Comparison of ENCODE assay signal across 8 cellular contexts in genomic region chr15:31366169-31366734, GRCh38. TPM values are rescaled to one million over a fixed set of nuclear protein-coding genes. Genes with fewer than 3 reads are reported as not detected.
DNase-seq lines count a peak whose midpoint lies in the region; ATAC-seq and TF ChIP-seq lines count a peak whose summit lies in the region.

No MANE protein-coding gene starts in this region.

- CTCF ChIA-PET in A673 (lab: Charles Lee): interaction anchor here (0.9 kb wide), 2 partner anchors 122 to 124 kb away, joined by 3 read pairs; no protein-coding TSS in a partner anchor

- intact Hi-C loops in A673 (cut with micrococcal nuclease; ENCODE audit: unreplicated experiment): loop anchor here (5.0 kb wide), 1 partner anchor 121 kb away; no protein-coding TSS in a partner anchor
- intact Hi-C loops in colonic mucosa (cut with DNase I): loop anchor here (10.0 kb wide), 1 partner anchor 151 kb away; no protein-coding TSS in a partner anchor

- H3K4me1 ChIP-seq in A673 (ENCODE audit: insufficient read depth, low read length, poor library complexity, severe bottlenecking): peaks cover 30% of the 10 kb centered on the region
- H3K4me1 ChIP-seq in Karpas-422 (ENCODE audit: low read length): peaks cover 55% of the 10 kb centered on the region
- H3K4me1 ChIP-seq in colonic mucosa: peaks cover 37% of the 10 kb centered on the region
- peaks cover 55 to 57% of the 10 kb centered on the region in 2 donors for H3K4me1 ChIP-seq in mucosa of rectum (ENCODE audit: control insufficient read depth in 2 of 2, insufficient read depth in 2 of 2, low read length in 2 of 2)

- no peaks in the 10 kb centered on the region for H3K36me3 ChIP-seq in A673 (ENCODE audit: insufficient read depth, low read length, poor library complexity, severe bottlenecking)
- H3K36me3 ChIP-seq in Karpas-422 (ENCODE audit: insufficient read depth, low read length): no peaks in the 10 kb centered on the region
- no peaks in the 10 kb centered on the region for H3K36me3 ChIP-seq in colonic mucosa
- no peaks in the 10 kb centered on the region for H3K36me3 ChIP-seq in mucosa of rectum (ENCODE audit: control insufficient read depth in 2 of 2, insufficient read depth in 2 of 2, low read length in 2 of 2)

- H3K9me2 ChIP-seq in Karpas-422 (replicated peaks; ENCODE audit: insufficient read depth, low read length): no peaks in the 10 kb centered on the region

- H3K79me2 ChIP-seq in Karpas-422 (ENCODE audit: low read length): peaks cover 85% of the 10 kb centered on the region

- no peaks in the 10 kb centered on the region for H3K27me3 ChIP-seq in A673 (replicated peaks; ENCODE audit: insufficient read depth, low read depth, low read length, poor library complexity)
- no peaks in the 10 kb centered on the region for H3K27me3 ChIP-seq in Karpas-422 (ENCODE audit: low read length)
- no peaks in the 10 kb centered on the region for H3K27me3 ChIP-seq in colonic mucosa
- H3K27me3 ChIP-seq in mucosa of rectum (ENCODE audit: control insufficient read depth in 2 of 2, insufficient read depth in 2 of 2, low read length in 2 of 2): no peaks in the 10 kb centered on the region

- TF ChIP-seq CTCF in A673 (conservative IDR thresholded peaks at IDR 0.05; ENCODE audit: low read depth, low read length) (peak; percentile 22; the same call in 1 of the 2 replicates), colonic mucosa (IDR thresholded peaks at IDR 0.05) (no peak)

- peak overlapping the region; percentile 36 for H3K9ac ChIP-seq in Karpas-422 (ENCODE audit: low read length)
- H3K9ac ChIP-seq in colonic mucosa (ENCODE audit: low read depth in 2 of 2, low read length in 2 of 2): peak overlapping the region; percentile 32 to 67
- H3K9ac ChIP-seq in mucosa of rectum (ENCODE audit: low read depth in 1 of 2, low read length in 2 of 2): peak overlapping the region; percentile 24 to 73

- no peaks in the 10 kb centered on the region for H3K9me3 ChIP-seq in A673 (ENCODE audit: low read depth, low read length, poor library complexity, severe bottlenecking)
- no peaks in the 10 kb centered on the region for H3K9me3 ChIP-seq in Karpas-422 (ENCODE audit: low read length)
- no peaks in the 10 kb centered on the region for H3K9me3 ChIP-seq in colonic mucosa
- H3K9me3 ChIP-seq in mucosa of rectum (ENCODE audit: control insufficient read depth in 2 of 2, low read length in 2 of 2): no peaks in the 10 kb centered on the region

- DNase-seq in A673 (ENCODE audit: low spot score): peak; percentile 55
- no peak for DNase-seq in Karpas-422
- peak; percentile 45 for DNase-seq in colonic mucosa
- no peak for DNase-seq in AG08396 (ENCODE audit: low spot score)
- no peak for DNase-seq in NCI-H187 (lab: John Stamatoyannopoulos, UW)

- POLR2A ChIA-PET in A673 (lab: Charles Lee; ENCODE audit: low non-redundant PET): no interaction called here

- no TSS peak for BruUV-seq in A673 (replicated peaks; lab: Mats Ljungman, UMichigan)

- H3K4me2 ChIP-seq in Karpas-422 (ENCODE audit: low read depth, low read length, poor library complexity, severe bottlenecking): peak overlapping the region; percentile 39

- H3K27ac ChIP-seq in A673 (ENCODE audit: low read depth, low read length, poor library complexity, severe bottlenecking) (peak overlapping the region; percentile 64), Karpas-422 (ENCODE audit: low read length) (no peak overlapping the region), colonic mucosa (peak overlapping the region; percentile 15), mucosa of rectum (ENCODE audit: low read depth in 2 of 2, low read length in 2 of 2) (peak overlapping the region; percentile 74 to 84)

- H2AFZ ChIP-seq in Karpas-422 (ENCODE audit: low read length): no peak overlapping the region

- H3K4me3 ChIP-seq in A673 (ENCODE audit: low read depth, low read length, poor library complexity, severe bottlenecking): peak overlapping the region; percentile 26
- no peak overlapping the region; the same call in 1 of the 2 replicates for H3K4me3 ChIP-seq in Karpas-422 (ENCODE audit: low read length)
- no peak overlapping the region for H3K4me3 ChIP-seq in colonic mucosa
- H3K4me3 ChIP-seq in mucosa of rectum (ENCODE audit: low read length in 2 of 2): peak overlapping the region in 1 of 2 donors; percentile 57

- ATAC-seq in HG03025 (IDR thresholded peaks at IDR 0.05; ENCODE audit: low FRiP score, unreplicated experiment) (no peak), HG02610 (IDR thresholded peaks at IDR 0.05; ENCODE audit: unreplicated experiment) (no peak)

- peaks cover 23% of the 10 kb centered on the region for H4K20me1 ChIP-seq in Karpas-422 (ENCODE audit: insufficient read depth, low read depth, low read length)

RNA-seq across cellular contexts. Expression of gene KLF13, which starts 39.6 kb away (rescaled TPM):
- 22.1 and 23.5 TPM in 2 replicates for total RNA-seq in A673 (2021)
- 32.9 and 38.8 TPM in 2 replicates for total RNA-seq in Karpas-422 (2014; rRNA removed; shearing (Covaris generic); ENCODE audit: low replicate concordance)
- total RNA-seq in colonic mucosa: 10 to 100 TPM; 68.9 to 92.3 TPM

Comparison
In these comparisons a context has a peak if more than half of its experiments do, and no peak if none do; other contexts are left out.
1. DNase-seq: peak in A673 (single experiment) and colonic mucosa (single experiment); none in Karpas-422 (single experiment), AG08396 (single experiment) and NCI-H187 (0 of 2).
2. Peak in every context shown above with its lines, with median percentiles within 50 percentile points of each other: H3K9ac ChIP-seq.